ENCODE assay signal across 1 cellular context in the genomic region with DNA sequence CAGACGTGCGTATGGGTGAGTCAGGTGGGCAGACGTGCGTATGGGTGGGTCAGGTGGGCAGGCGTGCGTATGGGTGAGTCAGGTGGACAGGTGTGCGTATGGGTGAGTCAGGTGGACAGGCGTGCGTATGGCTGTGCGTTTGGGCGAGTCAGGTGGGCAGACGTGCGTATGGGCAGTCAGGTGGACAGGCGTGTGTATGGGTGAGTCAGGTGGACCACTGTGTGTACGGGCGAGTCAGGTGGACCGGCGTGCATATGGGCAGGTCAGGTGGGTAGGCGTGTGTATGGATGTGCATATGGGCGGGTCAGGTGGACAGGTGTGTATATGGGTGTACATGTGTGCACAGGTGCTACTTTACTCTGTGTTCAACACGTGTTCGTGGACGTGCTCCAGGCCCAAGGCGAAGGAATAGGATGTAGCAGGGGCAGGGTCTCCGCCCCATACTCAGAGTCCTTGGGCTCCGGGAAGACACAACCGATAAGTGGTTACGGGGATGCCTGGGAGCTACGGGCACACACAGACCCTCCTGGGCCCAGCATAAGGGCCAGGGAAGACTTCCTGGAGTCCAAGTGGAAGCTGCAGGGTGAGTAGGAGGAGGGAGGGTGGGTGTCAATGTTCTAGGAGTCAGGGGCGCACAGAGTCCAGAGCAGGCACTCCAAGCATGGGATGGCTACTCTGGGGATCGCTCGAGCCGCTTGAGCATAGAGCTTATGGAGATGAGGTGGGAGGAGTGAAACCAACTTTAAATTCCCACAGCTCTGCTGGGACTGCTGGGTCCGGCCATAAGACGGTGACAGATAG.
TF ChIP-seq lines count a peak whose summit lies in the region.

No MANE protein-coding gene starts in this region.

TF ChIP-seq in HCT116, 20 proteins besides CTCF, POLR2A, EP300 and RAD21 (continued from another document):
- TF ChIP-seq, protein P1, sequence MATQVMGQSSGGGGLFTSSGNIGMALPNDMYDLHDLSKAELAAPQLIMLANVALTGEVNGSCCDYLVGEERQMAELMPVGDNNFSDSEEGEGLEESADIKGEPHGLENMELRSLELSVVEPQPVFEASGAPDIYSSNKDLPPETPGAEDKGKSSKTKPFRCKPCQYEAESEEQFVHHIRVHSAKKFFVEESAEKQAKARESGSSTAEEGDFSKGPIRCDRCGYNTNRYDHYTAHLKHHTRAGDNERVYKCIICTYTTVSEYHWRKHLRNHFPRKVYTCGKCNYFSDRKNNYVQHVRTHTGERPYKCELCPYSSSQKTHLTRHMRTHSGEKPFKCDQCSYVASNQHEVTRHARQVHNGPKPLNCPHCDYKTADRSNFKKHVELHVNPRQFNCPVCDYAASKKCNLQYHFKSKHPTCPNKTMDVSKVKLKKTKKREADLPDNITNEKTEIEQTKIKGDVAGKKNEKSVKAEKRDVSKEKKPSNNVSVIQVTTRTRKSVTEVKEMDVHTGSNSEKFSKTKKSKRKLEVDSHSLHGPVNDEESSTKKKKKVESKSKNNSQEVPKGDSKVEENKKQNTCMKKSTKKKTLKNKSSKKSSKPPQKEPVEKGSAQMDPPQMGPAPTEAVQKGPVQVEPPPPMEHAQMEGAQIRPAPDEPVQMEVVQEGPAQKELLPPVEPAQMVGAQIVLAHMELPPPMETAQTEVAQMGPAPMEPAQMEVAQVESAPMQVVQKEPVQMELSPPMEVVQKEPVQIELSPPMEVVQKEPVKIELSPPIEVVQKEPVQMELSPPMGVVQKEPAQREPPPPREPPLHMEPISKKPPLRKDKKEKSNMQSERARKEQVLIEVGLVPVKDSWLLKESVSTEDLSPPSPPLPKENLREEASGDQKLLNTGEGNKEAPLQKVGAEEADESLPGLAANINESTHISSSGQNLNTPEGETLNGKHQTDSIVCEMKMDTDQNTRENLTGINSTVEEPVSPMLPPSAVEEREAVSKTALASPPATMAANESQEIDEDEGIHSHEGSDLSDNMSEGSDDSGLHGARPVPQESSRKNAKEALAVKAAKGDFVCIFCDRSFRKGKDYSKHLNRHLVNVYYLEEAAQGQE (IDR thresholded peaks at IDR 0.05; ENCODE audit: low read depth) = no peak
- no peak for TF ChIP-seq EZH2phosphoT487 (IDR thresholded peaks at IDR 0.05; ENCODE audit: borderline replicate concordance)
- TF ChIP-seq ZNF274 (IDR thresholded peaks at IDR 0.05; ENCODE audit: low read depth, low read length) = no peak
- no peak for TF ChIP-seq CEBPB (IDR thresholded peaks at IDR 0.05; ENCODE audit: low read depth)
- TF ChIP-seq ELF1 (IDR thresholded peaks at IDR 0.05; ENCODE audit: borderline replicate concordance, low read depth) = no peak
- no peak for TF ChIP-seq FOSL1 (IDR thresholded peaks at IDR 0.05; ENCODE audit: low read depth)
- no peak for TF ChIP-seq SRF (IDR thresholded peaks at IDR 0.05; ENCODE audit: low read depth)
- no peak for TF ChIP-seq EZH2 (IDR thresholded peaks at IDR 0.05)
- no peak for TF ChIP-seq TCF7L2 (IDR thresholded peaks at IDR 0.05; ENCODE audit: borderline replicate concordance, extremely low read depth, insufficient read depth, insufficient read length)
TF ChIP-seq in HCT116: peak in this region for 0.
